26 cellular contexts compared by ENCODE assay signal in the genomic region with DNA sequence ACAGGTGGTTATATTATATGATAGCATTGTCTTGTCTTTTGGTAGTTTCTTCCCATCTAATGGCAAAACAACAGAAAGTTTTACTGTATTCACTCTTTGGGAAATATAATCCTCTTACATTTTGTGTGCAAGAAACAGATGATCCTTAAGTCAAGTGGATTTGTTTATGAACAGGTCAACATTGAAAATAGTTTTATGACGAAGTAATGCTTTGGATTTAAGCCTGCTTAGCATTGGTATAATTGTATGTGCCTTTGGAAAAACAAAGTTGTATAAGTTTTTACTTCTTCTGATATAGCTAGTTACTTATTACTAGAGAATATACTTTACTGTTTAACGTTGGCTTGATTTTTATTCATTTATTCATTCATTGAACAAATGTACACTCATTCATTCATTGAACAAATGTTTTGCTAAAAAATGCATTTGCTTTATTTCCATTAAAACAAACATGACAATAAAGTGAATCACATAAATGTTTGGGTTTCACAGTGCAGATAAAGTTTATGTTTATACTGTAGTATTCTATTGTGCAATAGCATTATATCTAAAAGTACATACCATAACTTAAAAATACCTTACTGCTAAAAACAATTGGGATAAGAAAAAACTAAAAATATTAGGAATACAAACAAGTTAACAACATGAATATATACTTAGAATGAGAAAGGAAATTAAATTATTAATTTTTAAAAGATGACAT. TPM values are rescaled to one million over a fixed set of nuclear protein-coding genes. Genes with fewer than 3 reads are reported as not detected.
"Had no signal": no experiment of that assay in that cellular context is flagged by ENCODE, and none has a peak within 500 bp of the region (broad histone marks: within the 10 kb centered on the region; RNA-seq: fewer than 3 reads in every experiment).

No MANE protein-coding gene starts in this region.

- H3K4me1 ChIP-seq: adrenal gland had no signal

- H3K27me3 Mint-ChIP-seq: activated B cell treated with CpG ODN at 0.5 μM for 24 hours; activated CD4-positive, alpha-beta memory T cell treated with anti-CD3 and anti-CD28 coated beads, Interleukin-2, amount 10 ng/mL, durations not matched to agents 7 days and 5 days had no signal

- H3K4me3 Mint-ChIP-seq: activated B cell treated with CpG ODN at 0.5 μM for 24 hours; activated CD4-positive, alpha-beta memory T cell treated with anti-CD3 and anti-CD28 coated beads, Interleukin-2, amount 10 ng/mL, durations not matched to agents 7 days and 5 days; activated CD4-positive, alpha-beta T cell treated with anti-CD3 and anti-CD28 coated beads, Interleukin-2, amount 10 ng/mL, durations not matched to agents 7 days and 5 days; activated naive CD4-positive, alpha-beta T cell treated with anti-CD3 and anti-CD28 coated beads, Interleukin-2, amount 10 ng/mL, durations not matched to agents 7 days and 5 days; activated naive CD8-positive, alpha-beta T cell treated with anti-CD3 and anti-CD28 coated beads for 36 hours; activated T-helper 17 cell treated with anti-CD3 and anti-CD28 coated beads, Interleukin-2, amount 50 U/mL, for 72 hours; T-helper 17 cell had no signal

- H3K4me1 Mint-ChIP-seq: activated B cell treated with CpG ODN at 0.5 μM for 24 hours; activated CD4-positive, alpha-beta memory T cell treated with anti-CD3 and anti-CD28 coated beads, Interleukin-2, amount 10 ng/mL, durations not matched to agents 7 days and 5 days; activated CD4-positive, alpha-beta T cell treated with anti-CD3 and anti-CD28 coated beads, Interleukin-2, amount 10 ng/mL, durations not matched to agents 7 days and 5 days; activated naive CD4-positive, alpha-beta T cell treated with anti-CD3 and anti-CD28 coated beads, Interleukin-2, amount 10 ng/mL, durations not matched to agents 7 days and 5 days; activated naive CD8-positive, alpha-beta T cell treated with anti-CD3 and anti-CD28 coated beads for 36 hours; activated T-helper 17 cell treated with anti-CD3 and anti-CD28 coated beads, Interleukin-2, amount 50 U/mL, for 72 hours had no signal

- H3K4me3 ChIP-seq: adrenal gland, MG63, PC-9 had no signal

- H3K36me3 Mint-ChIP-seq: activated naive CD4-positive, alpha-beta T cell treated with anti-CD3 and anti-CD28 coated beads, Interleukin-2, amount 10 ng/mL, durations not matched to agents 7 days and 5 days; activated naive CD8-positive, alpha-beta T cell treated with anti-CD3 and anti-CD28 coated beads for 36 hours had no signal

- H3K9me3 ChIP-seq: adrenal gland, MG63 had no signal

- FAIRE-seq: TTC549 had no signal

- H3K27me3 ChIP-seq: adrenal gland, MG63 had no signal

- H3K9me3 Mint-ChIP-seq: activated B cell treated with CpG ODN at 0.5 μM for 24 hours; activated CD4-positive, alpha-beta memory T cell treated with anti-CD3 and anti-CD28 coated beads, Interleukin-2, amount 10 ng/mL, durations not matched to agents 7 days and 5 days; activated CD4-positive, alpha-beta T cell treated with anti-CD3 and anti-CD28 coated beads, Interleukin-2, amount 10 ng/mL, durations not matched to agents 7 days and 5 days; activated naive CD4-positive, alpha-beta T cell treated with anti-CD3 and anti-CD28 coated beads, Interleukin-2, amount 10 ng/mL, durations not matched to agents 7 days and 5 days; activated naive CD8-positive, alpha-beta T cell treated with anti-CD3 and anti-CD28 coated beads for 36 hours; activated T-helper 17 cell treated with anti-CD3 and anti-CD28 coated beads, Interleukin-2, amount 50 U/mL, for 72 hours had no signal

- DNase-seq: activated B cell treated with CpG ODN at 0.5 μM for 24 hours; activated CD4-positive, alpha-beta memory T cell treated with anti-CD3 and anti-CD28 coated beads, Interleukin-2, amount 10 ng/mL, durations not matched to agents 7 days and 5 days; activated CD4-positive, alpha-beta T cell treated with anti-CD3 and anti-CD28 coated beads, Interleukin-2, amount 10 ng/mL, durations not matched to agents 7 days and 5 days; activated gamma-delta T cell; activated naive CD4-positive, alpha-beta T cell treated with anti-CD3 and anti-CD28 coated beads, Interleukin-2, amount 10 ng/mL, durations not matched to agents 7 days and 5 days; activated naive CD8-positive, alpha-beta T cell treated with anti-CD3 and anti-CD28 coated beads for 36 hours; activated T-cell treated with anti-CD3 and anti-CD28 coated beads for 4 hours; activated T-cell treated with anti-CD3 and anti-CD28 coated beads, Interleukin-2, amount 50 U/mL, for 48 hours; adrenal gland; anterior cingulate cortex; cerebellar nuclear complex; MG63; MV-4-11; NCI-H1092 treated with DMSO at 0.1 percent for 48 hours; NCI-H1417 treated with DMSO at 0.1 percent for 48 hours; NCI-H1694; NCI-H2029; NCI-H2171; NCI-H345; NCI-H510A; PC-9; SIG-M5; T-helper 17 cell; T-helper 9 cell had no signal

- H3K27ac Mint-ChIP-seq: activated B cell treated with CpG ODN at 0.5 μM for 24 hours; activated CD4-positive, alpha-beta memory T cell treated with anti-CD3 and anti-CD28 coated beads, Interleukin-2, amount 10 ng/mL, durations not matched to agents 7 days and 5 days; activated CD4-positive, alpha-beta T cell treated with anti-CD3 and anti-CD28 coated beads, Interleukin-2, amount 10 ng/mL, durations not matched to agents 7 days and 5 days; activated naive CD4-positive, alpha-beta T cell treated with anti-CD3 and anti-CD28 coated beads, Interleukin-2, amount 10 ng/mL, durations not matched to agents 7 days and 5 days; activated naive CD8-positive, alpha-beta T cell treated with anti-CD3 and anti-CD28 coated beads for 36 hours; activated T-helper 17 cell treated with anti-CD3 and anti-CD28 coated beads, Interleukin-2, amount 50 U/mL, for 72 hours; T-helper 17 cell had no signal

- H3K27ac ChIP-seq: adrenal gland, PC-9 had no signal

- H3K36me3 ChIP-seq: adrenal gland, MG63 had no signal

RNA-seq across cellular contexts. Expression of a gene that starts 12.3 kb away (rescaled TPM):
- total RNA-seq: activated B cell treated with CpG ODN at 0.5 μM for 24 hours; activated CD4-positive, alpha-beta memory T cell treated with anti-CD3 and anti-CD28 coated beads, Interleukin-2, amount 10 ng/mL, durations not matched to agents 7 days and 5 days; activated CD4-positive, alpha-beta T cell treated with anti-CD3 and anti-CD28 coated beads, Interleukin-2, amount 10 ng/mL, durations not matched to agents 7 days and 5 days; activated naive CD8-positive, alpha-beta T cell treated with anti-CD3 and anti-CD28 coated beads for 36 hours; activated T-helper 17 cell treated with anti-CD3 and anti-CD28 coated beads, Interleukin-2, amount 50 U/mL, for 72 hours; PC-9; T-helper 17 cell had no signal
